Comparison of ENCODE assay signal across 1 cellular context in the genomic region with DNA sequence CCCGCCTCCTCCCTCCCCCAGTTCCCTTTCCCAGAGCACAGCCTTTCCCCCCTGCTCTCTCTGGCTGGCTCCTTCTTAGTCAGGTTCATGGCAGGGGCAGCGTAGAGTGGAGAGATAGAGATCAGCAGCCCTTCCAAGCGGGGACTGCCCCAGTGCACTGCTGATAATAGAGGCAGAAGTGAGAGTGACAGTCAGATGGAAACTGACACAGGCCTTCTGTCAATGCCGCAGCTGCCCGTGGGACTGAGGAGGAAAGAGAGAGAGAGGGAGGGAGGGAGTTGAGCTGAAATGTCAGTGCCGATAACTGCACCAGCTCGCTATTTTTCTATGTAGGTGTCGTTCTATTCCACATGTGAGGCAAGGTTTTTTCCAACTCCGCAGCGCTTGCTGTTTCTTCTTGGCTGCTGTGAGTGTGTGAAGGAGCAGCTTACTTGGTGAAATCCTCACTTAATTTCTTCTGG.
TF ChIP-seq lines count a peak whose summit lies in the region.

No MANE protein-coding gene starts in this region.

TF ChIP-seq in SK-N-SH treated with all-trans-retinoic acid at 6 μM for 48 hours, 23 proteins besides CTCF, POLR2A, EP300 and RAD21 (continued from another document):
- TF ChIP-seq TSHZ2 (CRISPR knock-in tag; IDR thresholded peaks at IDR 0.05) (no peak), ZNF565 (CRISPR knock-in tag; conservative IDR thresholded peaks at IDR 0.05; ENCODE audit: low read depth) (no peak), ISL1 (CRISPR knock-in tag; IDR thresholded peaks at IDR 0.05) (no peak)
TF ChIP-seq in SK-N-SH treated with all-trans-retinoic acid at 6 μM for 48 hours: peak in this region for 0.
